Comparison of ENCODE assay signal across 8 cellular contexts in the genomic region with DNA sequence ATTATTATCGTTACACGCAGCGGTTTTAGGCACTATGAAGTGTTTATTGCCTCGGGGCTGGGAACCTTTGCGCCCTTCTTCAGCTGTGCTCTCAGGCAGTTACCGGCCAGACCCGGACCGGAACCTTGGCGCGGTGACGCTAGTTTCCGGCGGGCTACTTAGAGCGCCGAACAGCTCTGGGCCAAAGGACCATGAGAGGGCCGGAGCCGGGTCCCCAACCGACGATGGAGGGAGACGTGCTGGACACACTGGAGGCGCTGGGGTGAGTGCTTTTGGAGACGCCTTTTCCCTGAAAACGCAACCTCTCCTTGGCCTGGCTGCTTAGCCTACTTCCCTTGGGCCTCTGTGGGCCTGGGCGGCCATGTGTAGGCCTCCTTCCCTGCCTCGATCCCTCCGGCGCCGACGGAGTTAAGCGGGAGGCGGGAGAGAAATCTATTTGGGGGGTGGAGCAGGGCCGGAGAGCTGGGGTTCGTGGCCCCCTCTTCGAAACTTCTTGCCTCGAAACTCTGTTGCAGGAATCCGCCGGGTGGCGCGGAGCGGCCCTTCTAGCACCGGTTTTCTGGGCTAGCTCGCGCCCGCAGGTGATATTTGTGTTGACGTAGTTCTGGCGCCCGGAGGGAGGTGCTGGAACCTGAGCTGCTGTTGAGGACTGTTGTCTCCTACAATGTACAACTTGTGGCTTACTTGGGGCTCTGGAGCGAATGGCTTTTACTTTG. TPM values are rescaled to one million over a fixed set of nuclear protein-coding genes. Genes with fewer than 3 reads are reported as not detected.
DNase-seq lines count a peak whose midpoint lies in the region; ATAC-seq, FAIRE-seq and TF ChIP-seq lines count a peak whose summit lies in the region.

A gene (plus strand): TSS at position 157 of the 716 bp plus-strand sequence. CDS start 35 bp downstream, at position 192.

- peak; percentile 88 for ATAC-seq in foreskin keratinocyte

- peaks cover 48% of the 10 kb centered on the region for H3K4me1 ChIP-seq in Loucy (ENCODE audit: insufficient read depth, low read length, poor library complexity, severe bottlenecking)
- H3K4me1 ChIP-seq in SJCRH30 = no peaks in the 10 kb centered on the region
- H3K4me1 ChIP-seq in foreskin keratinocyte = peaks cover 7% of the 10 kb centered on the region
- H3K4me1 ChIP-seq in neural progenitor cell = peaks cover 8% of the 10 kb centered on the region

- peak; percentile 72 for FAIRE-seq in H54 (lab: Jason Lieb, UNC)

- H3K4me3 ChIP-seq in Loucy (ENCODE audit: low read length, poor library complexity, severe bottlenecking) = peak within 1 kb of the TSS; percentile 89
- H3K4me3 ChIP-seq in SJCRH30 = peak within 1 kb of the TSS; percentile 95
- peak within 1 kb of the TSS; percentile 79 for H3K4me3 ChIP-seq in neural progenitor cell

- H3K4me2 ChIP-seq in Loucy (ENCODE audit: low read depth, low read length, poor library complexity, severe bottlenecking) (peak within 1 kb of the TSS; percentile 95), neural progenitor cell (peak within 1 kb of the TSS; percentile 96)

- H3F3A ChIP-seq in Loucy (ENCODE audit: low read depth) (no peaks in the 10 kb centered on the region), neural progenitor cell (ENCODE audit: low read depth) (peaks cover 8% of the 10 kb centered on the region)

- no peak; the same call in 1 of the 2 replicates for TF ChIP-seq POLR2A in H54 (IDR thresholded peaks at IDR 0.05; ENCODE audit: low read depth, low read length)

- DNase-seq in G401 (ENCODE audit: low spot score) (peak; percentile 88), H54 (ENCODE audit: insufficient read length, low spot score) (peak; percentile 66), SJCRH30 (peak; percentile 86 to 94), foreskin keratinocyte (peak; percentile 75 to 87), neural progenitor cell (ENCODE audit: low spot score) (peak; percentile 86), stromal cell of bone marrow (ENCODE audit: low read depth) (peak; percentile 74)
- peak; percentile 83 for DNase-seq in activated gamma-delta T cell treated with anti-CD3 and anti-CD28 coated beads, Interleukin-2, amount 50 U/mL, for 16 hours (ENCODE audit: low read depth)

- peaks cover 1% of the 10 kb centered on the region for H3K36me3 Mint-ChIP-seq in neural progenitor cell

- no peaks in the 10 kb centered on the region for H3K9me3 Mint-ChIP-seq in neural progenitor cell

- H3K27ac ChIP-seq in SJCRH30 (peak within 1 kb of the TSS; percentile 84), foreskin keratinocyte (peak within 1 kb of the TSS; percentile 59), neural progenitor cell (peak within 1 kb of the TSS; percentile 94)

- H3K9ac ChIP-seq in Loucy (ENCODE audit: low read depth, low read length, poor library complexity, severe bottlenecking) (peak within 1 kb of the TSS; percentile 86), neural progenitor cell (peak within 1 kb of the TSS; percentile 80)

- peaks cover 51% of the 10 kb centered on the region for H3K79me2 ChIP-seq in Loucy (ENCODE audit: insufficient read depth, low read length)
- H3K79me2 ChIP-seq in neural progenitor cell (ENCODE audit: low read depth) = peaks cover 48% of the 10 kb centered on the region

- H4K20me1 ChIP-seq in Loucy (ENCODE audit: insufficient read depth, low read length, poor library complexity, severe bottlenecking) (peaks cover 42% of the 10 kb centered on the region), neural progenitor cell (ENCODE audit: low read depth) (peaks cover 22% of the 10 kb centered on the region)

- H3K27ac Mint-ChIP-seq in neural progenitor cell = peak within 1 kb of the TSS; percentile 98

- H3K4me3 Mint-ChIP-seq in neural progenitor cell = peak within 1 kb of the TSS; percentile 99

- H3K9me2 ChIP-seq in Loucy (replicated peaks; ENCODE audit: low read depth, low read length) = no peaks in the 10 kb centered on the region

- H3K27me3 ChIP-seq in Loucy (ENCODE audit: insufficient read depth, low read length, poor library complexity, severe bottlenecking) = no peaks in the 10 kb centered on the region
- H3K27me3 ChIP-seq in SJCRH30 = no peaks in the 10 kb centered on the region
- peaks cover 8% of the 10 kb centered on the region for H3K27me3 ChIP-seq in foreskin keratinocyte
- peaks cover 21% of the 10 kb centered on the region for H3K27me3 ChIP-seq in neural progenitor cell

- H3K4me1 Mint-ChIP-seq in neural progenitor cell = peaks cover 6% of the 10 kb centered on the region

- in situ Hi-C loops in G401 (cut with HindIII; ENCODE audit: low sequenced_read_pairs) = no loop called here

- H3K27me3 Mint-ChIP-seq in neural progenitor cell (ENCODE audit: insufficient read depth, low read depth) = peaks cover 2% of the 10 kb centered on the region

- TF ChIP-seq CTCF in Loucy (conservative IDR thresholded peaks at IDR 0.05; ENCODE audit: low read length) (no peak; the same call in 1 of the 2 replicates), foreskin keratinocyte (conservative IDR thresholded peaks at IDR 0.05) (peak; percentile 7), neural progenitor cell (IDR thresholded peaks at IDR 0.05) (peak; percentile 10)

- H2AFZ ChIP-seq in Loucy (ENCODE audit: low read length) (peak within 1 kb of the TSS; percentile 83), neural progenitor cell (replicated peaks) (peak within 1 kb of the TSS; percentile 98)

- H3K9me3 ChIP-seq in Loucy (ENCODE audit: insufficient read depth, low read depth, low read length) (no peaks in the 10 kb centered on the region), SJCRH30 (replicated peaks) (no peaks in the 10 kb centered on the region), neural progenitor cell (ENCODE audit: low read depth) (no peaks in the 10 kb centered on the region)

- no peaks in the 10 kb centered on the region for H3K36me3 ChIP-seq in Loucy (ENCODE audit: insufficient read depth, low read length)
- no peaks in the 10 kb centered on the region for H3K36me3 ChIP-seq in SJCRH30
- no peaks in the 10 kb centered on the region for H3K36me3 ChIP-seq in neural progenitor cell

RNA-seq across cellular contexts. Expression of the gene that starts here (rescaled TPM):
- 5.9 and 37.9 TPM in 2 replicates for total RNA-seq in G401 (2014; rRNA removed; shearing (Covaris generic))
- total RNA-seq in SJCRH30 (2014; rRNA removed; shearing (Covaris generic)) = 22.4 and 27.2 TPM in 2 replicates
- total RNA-seq in foreskin keratinocyte (13.6 and 14.6 TPM in 2 replicates), neural progenitor cell (ENCODE audit: low replicate concordance) (16.3 and 31.4 TPM in 2 replicates)
- 13.4 and 14.4 TPM in 2 replicates for polyA plus RNA-seq in foreskin keratinocyte

Comparison
In these comparisons a context has a peak if more than half of its experiments do, and no peak if none do; other contexts are left out.
1. Peak in every context shown above with its lines: DNase-seq, ATAC-seq, H3K4me3 ChIP-seq and H3K27ac ChIP-seq.